12 cellular contexts compared by ENCODE assay signal in genomic region chr20:45346291-45346718, GRCh38. TPM values are rescaled to one million over a fixed set of nuclear protein-coding genes. Genes with fewer than 3 reads are reported as not detected.
A peak's percentile ranks its signal among the peaks of the same experiment; 100 is the strongest.
DNase-seq lines count a peak whose midpoint lies in the region; ATAC-seq, FAIRE-seq and TF ChIP-seq lines count a peak whose summit lies in the region.
"Had no signal": no experiment of that assay in that cellular context is flagged by ENCODE, and none has a peak within 500 bp of the region (broad histone marks: within the 10 kb centered on the region; RNA-seq: fewer than 3 reads in every experiment).

No MANE protein-coding gene starts in this region.

- H3K36me3 ChIP-seq in kidney (ENCODE audit: control insufficient read depth in 1 of 2, insufficient read depth in 2 of 2, low read length in 2 of 2) (no peaks in the 10 kb centered on the region), stomach (no peaks in the 10 kb centered on the region)

- intact Hi-C loops in kidney (cut with DNase I), result no loop called here
- intact Hi-C loops in stomach (cut with DNase I; ENCODE audit: low total_unique reads), result no loop called here

- H3K27me3 Mint-ChIP-seq in activated naive CD8-positive, alpha-beta T cell treated with anti-CD3 and anti-CD28 coated beads, Interleukin-2, amount 10 ng/mL, durations not matched to agents 7 days and 5 days, result peaks cover 1% of the 10 kb centered on the region

- H3K9me3 Mint-ChIP-seq in activated naive CD8-positive, alpha-beta T cell treated with anti-CD3 and anti-CD28 coated beads, Interleukin-2, amount 10 ng/mL, durations not matched to agents 7 days and 5 days, result no peaks in the 10 kb centered on the region

- peaks cover 21% of the 10 kb centered on the region for H3K4me1 Mint-ChIP-seq in activated naive CD8-positive, alpha-beta T cell treated with anti-CD3 and anti-CD28 coated beads, Interleukin-2, amount 10 ng/mL, durations not matched to agents 7 days and 5 days

- ATAC-seq in activated naive CD8-positive, alpha-beta T cell treated with anti-CD3 and anti-CD28 coated beads, Interleukin-2, amount 10 ng/mL, durations not matched to agents 7 days and 5 days (ENCODE audit: low read depth), result no peak

- TF ChIP-seq EP300 in stomach (IDR thresholded peaks at IDR 0.05), result no peak

- H3K4me3 Mint-ChIP-seq in activated naive CD8-positive, alpha-beta T cell treated with anti-CD3 and anti-CD28 coated beads, Interleukin-2, amount 10 ng/mL, durations not matched to agents 7 days and 5 days, result peak overlapping the region; percentile 18

- peak overlapping the region; percentile 92 to 100 for H3K9ac ChIP-seq in kidney (ENCODE audit: low read length in 2 of 2)

- no peak for TF ChIP-seq POLR2A in stomach (IDR thresholded peaks at IDR 0.05)

- 15 to 40% (median 31%) methylated on average over 3 of the region's 3 CpGs for WGBS in stomach, 5 donors

- peak overlapping the region; percentile 96 to 99 for H3K27ac ChIP-seq in kidney (ENCODE audit: low read depth in 2 of 2, low read length in 2 of 2)
- peak overlapping the region; percentile 91 to 97 (median 95) for H3K27ac ChIP-seq in stomach

- no peaks in the 10 kb centered on the region for H3K36me3 Mint-ChIP-seq in activated naive CD8-positive, alpha-beta T cell treated with anti-CD3 and anti-CD28 coated beads, Interleukin-2, amount 10 ng/mL, durations not matched to agents 7 days and 5 days

- H3K4me1 ChIP-seq in kidney (ENCODE audit: control insufficient read depth in 1 of 2, insufficient read depth in 1 of 2, low read depth in 1 of 2, low read length in 2 of 2) (peaks cover 26 to 29% of the 10 kb centered on the region in 2 donors), stomach (peaks cover 55 to 75% (median 62%) of the 10 kb centered on the region in 4 donors)

- DNase-seq in NK-92 treated with Interleukin-12 subunit alpha and Interleukin-12 subunit beta, amount 100 ng/mL, for 24 hours (lab: John Stamatoyannopoulos, UW), result peak; percentile 33
- DNase-seq in NK-92 (lab: John Stamatoyannopoulos, UW; ENCODE audit: unreplicated experiment) (no peak), kidney (no peak), stomach (no peak), urothelium cell line (ENCODE audit: low spot score) (no peak), globus pallidus (ENCODE audit: low spot score) (no peak)
- DNase-seq in activated naive CD8-positive, alpha-beta T cell treated with anti-CD3 and anti-CD28 coated beads, Interleukin-2, amount 10 ng/mL, durations not matched to agents 7 days and 5 days, result no peak
- no peak for DNase-seq in stimulated activated CD4-positive, alpha-beta T cell treated with anti-CD3 and anti-CD28 coated beads, Interleukin-12 subunit alpha, Interleukin-12 subunit beta, amount 100 ng/mL, for 4 hours
- DNase-seq: ACHN, activated gamma-delta T cell treated with Interleukin-2 at 50 U/mL for 16 hours, NCI-H187 had no signal

- H3K27ac Mint-ChIP-seq in activated naive CD8-positive, alpha-beta T cell treated with anti-CD3 and anti-CD28 coated beads, Interleukin-2, amount 10 ng/mL, durations not matched to agents 7 days and 5 days, result no peak overlapping the region

- no peak for TF ChIP-seq CTCF in kidney (IDR thresholded peaks at IDR 0.05; ENCODE audit: borderline replicate concordance, extremely low read depth, insufficient read depth)
- TF ChIP-seq CTCF in stomach (IDR thresholded peaks at IDR 0.05), result no peak

- H3K4me3 ChIP-seq in kidney (ENCODE audit: low read length in 2 of 2) (peak overlapping the region; percentile 77 to 85), stomach (peak overlapping the region; percentile 68 to 74 (median 70))

- H3K27me3 ChIP-seq in stomach, result peaks cover 0 to 7% (median 0%) of the 10 kb centered on the region in 3 donors

- FAIRE-seq in kidney (lab: Jason Lieb, UNC), result no peak
- no peak for FAIRE-seq in urothelium cell line (lab: Jason Lieb, UNC)

- POLR2A ChIA-PET in activated naive CD8-positive, alpha-beta T cell treated with anti-CD3 and anti-CD28 coated beads, Interleukin-2, amount 10 ng/mL, durations not matched to agents 7 days and 5 days (lab: Charles Lee), result interaction anchor here (3.2 kb wide), 1 partner anchor 16 kb away, joined by 14 read pairs; the partner anchor contains the start of gene SYS1

- H3K9me3 ChIP-seq in kidney (ENCODE audit: control insufficient read depth in 1 of 2, low read length in 2 of 2) (no peaks in the 10 kb centered on the region), stomach (no peaks in the 10 kb centered on the region)

RNA-seq across cellular contexts. Expression of gene SDC4, which starts 1.9 kb away (rescaled TPM):
- total RNA-seq in activated naive CD8-positive, alpha-beta T cell treated with anti-CD3 and anti-CD28 coated beads, Interleukin-2, amount 10 ng/mL, durations not matched to agents 7 days and 5 days, result 1 to 10 TPM; 7.0 to 7.1 TPM
- 397 TPM for total RNA-seq in kidney
- 242 TPM for polyA plus RNA-seq in kidney (ENCODE audit: insufficient read depth, low read depth, low replicate concordance)
- total RNA-seq in stomach, result 100 to 1,000 TPM in 2 of 5 donors, 10 to 100 TPM in 3; 27.4 to 343 (median 81.4) TPM
- 10 to 100 TPM; 29.6 to 97.3 (median 78.8) TPM for polyA plus RNA-seq in stomach

RNA-seq across cellular contexts. Expression of gene SYS1, which starts 16.7 kb away (rescaled TPM):
- 10 to 100 TPM; 34.9 to 38.6 TPM for total RNA-seq in activated naive CD8-positive, alpha-beta T cell treated with anti-CD3 and anti-CD28 coated beads, Interleukin-2, amount 10 ng/mL, durations not matched to agents 7 days and 5 days
- total RNA-seq in kidney (38.7 TPM), stomach (100 to 1,000 TPM in 1 of 5 donors, 10 to 100 TPM in 4; 16.0 to 119 (median 25.1) TPM)
- polyA plus RNA-seq in kidney (ENCODE audit: insufficient read depth, low read depth, low replicate concordance) (39.8 TPM), stomach (10 to 100 TPM; 11.2 to 19.7 (median 18.8) TPM)

RNA-seq across cellular contexts. Expression of gene TP53TG5, which starts 31.8 kb away (rescaled TPM):
- total RNA-seq in activated naive CD8-positive, alpha-beta T cell treated with anti-CD3 and anti-CD28 coated beads, Interleukin-2, amount 10 ng/mL, durations not matched to agents 7 days and 5 days, result not detected
- not detected for total RNA-seq in kidney
- not detected for polyA plus RNA-seq in kidney (ENCODE audit: insufficient read depth, low read depth, low replicate concordance)
- total RNA-seq in stomach, result not detected
- polyA plus RNA-seq in stomach, result under 1 TPM in 2 of 3 donors, not detected in 1; 0.12 to 0.33 TPM
- total RNA-seq: renal cortical epithelial cell had no signal

RNA-seq across cellular contexts. Expression of gene MATN4, which starts 38.2 kb away (rescaled TPM):
- total RNA-seq in activated naive CD8-positive, alpha-beta T cell treated with anti-CD3 and anti-CD28 coated beads, Interleukin-2, amount 10 ng/mL, durations not matched to agents 7 days and 5 days, result under 1 TPM; 0.14 to 0.30 TPM
- total RNA-seq in kidney, result 0.19 TPM
- polyA plus RNA-seq in kidney (ENCODE audit: insufficient read depth, low read depth, low replicate concordance), result 0.19 TPM
- total RNA-seq in stomach, result under 1 TPM in 1 of 5 donors, not detected in 4; 0.37 TPM
- polyA plus RNA-seq in stomach, result under 1 TPM in 2 of 3 donors, not detected in 1; 0.25 to 0.30 TPM
- total RNA-seq: renal cortical epithelial cell had no signal

RNA-seq across cellular contexts. Expression of gene RBPJL, which starts 39.7 kb away (rescaled TPM):
- total RNA-seq in activated naive CD8-positive, alpha-beta T cell treated with anti-CD3 and anti-CD28 coated beads, Interleukin-2, amount 10 ng/mL, durations not matched to agents 7 days and 5 days, result not detected
- total RNA-seq in kidney (not detected), stomach (1 to 10 TPM in 1 of 5 donors, not detected in 4; 2.2 TPM)
- polyA plus RNA-seq in kidney (ENCODE audit: insufficient read depth, low read depth, low replicate concordance) (not detected), stomach (10 to 100 TPM in 1 of 3 donors, 1 to 10 TPM in 2; 2.7 to 10.4 (median 4.1) TPM)
- total RNA-seq: renal cortical epithelial cell had no signal
